Comparison of ENCODE assay signal across 9 cellular contexts in the genomic region with DNA sequence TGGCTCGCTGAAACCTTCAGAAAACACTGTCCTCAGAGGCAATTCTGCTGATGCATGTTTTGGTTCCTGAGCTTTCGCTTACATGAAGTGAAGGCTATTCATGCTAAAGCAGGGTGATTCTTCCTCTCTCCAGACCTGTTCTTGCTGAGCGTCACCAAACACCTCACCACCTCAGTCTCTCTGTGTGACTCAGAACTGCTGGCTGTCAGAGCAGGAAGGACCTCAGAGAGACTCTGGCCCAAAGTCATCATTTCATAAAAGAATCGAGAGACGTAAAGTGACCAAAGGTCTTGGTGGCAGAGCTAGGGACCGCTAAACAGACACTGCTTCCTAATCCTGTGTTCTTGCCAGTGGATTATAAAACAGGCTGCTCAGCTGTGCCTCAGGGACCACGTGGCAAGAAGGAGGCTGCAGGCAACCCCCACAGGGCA.
A peak's percentile ranks its signal among the peaks of the same experiment; 100 is the strongest.
DNase-seq lines count a peak whose midpoint lies in the region; ATAC-seq and TF ChIP-seq lines count a peak whose summit lies in the region.
"Had no signal": no experiment of that assay in that cellular context is flagged by ENCODE, and none has a peak within 500 bp of the region (broad histone marks: within the 10 kb centered on the region; RNA-seq: fewer than 3 reads in every experiment).

No MANE protein-coding gene starts in this region.

- DNase-seq in HT-29 (ENCODE audit: low spot score) (peak; percentile 33), epithelial cell of prostate (ENCODE audit: low read depth, low spot score) (peak; percentile 54), glutamatergic neuron (no peak), sciatic nerve (ENCODE audit: low spot score) (no peak), spleen (no peak)
- DNase-seq: NCI-H2081 treated with DMSO at 0.1 percent for 48 hours, psoas muscle had no signal

- TF ChIP-seq POLR2A in spleen (IDR thresholded peaks at IDR 0.05) = no peak

- H3K9ac ChIP-seq in stomach smooth muscle (ENCODE audit: low read length in 2 of 2) = peak overlapping the region in 1 of 2 donors; percentile 3

- peaks cover 4% of the 10 kb centered on the region for H3K36me3 Mint-ChIP-seq in glutamatergic neuron (ENCODE audit: unreplicated experiment)

- intact Hi-C loops in sciatic nerve (cut with DNase I) = no loop called here
- intact Hi-C loops in spleen (cut with DNase I; ENCODE audit: low total_unique reads) = no loop called here

- no peaks in the 10 kb centered on the region for H3K9me3 ChIP-seq in stomach smooth muscle (ENCODE audit: control insufficient read depth in 2 of 2, low read length in 2 of 2)
- H3K9me3 ChIP-seq in spleen = no peaks in the 10 kb centered on the region
- H3K9me3 ChIP-seq: psoas muscle had no signal

- H3K27ac ChIP-seq in epithelial cell of prostate (peak overlapping the region; percentile 3), stomach smooth muscle (ENCODE audit: low read length) (peak overlapping the region; percentile 37), spleen (peak overlapping the region in 4 of 8 donors; percentile 23 to 74 (median 54))
- H3K27ac ChIP-seq: psoas muscle had no signal

- no peaks in the 10 kb centered on the region for H3K9me3 Mint-ChIP-seq in glutamatergic neuron (ENCODE audit: unreplicated experiment)

- no peak overlapping the region for H3K4me3 ChIP-seq in stomach smooth muscle (ENCODE audit: low read length in 2 of 2)
- no peak overlapping the region for H3K4me3 ChIP-seq in spleen
- H3K4me3 ChIP-seq: psoas muscle had no signal

- TF ChIP-seq CTCF in glutamatergic neuron (IDR thresholded peaks at IDR 0.05; ENCODE audit: partially characterized antibody, unreplicated experiment) = no peak
- no peak for TF ChIP-seq CTCF in spleen (IDR thresholded peaks at IDR 0.05 in 8 of 11, conservative IDR thresholded peaks at IDR 0.05 in 3 of 11)

- ATAC-seq in GM19395 (IDR thresholded peaks at IDR 0.05; ENCODE audit: unreplicated experiment) (peak; percentile 78), sciatic nerve (no peak)

- H3K4me1 Mint-ChIP-seq in glutamatergic neuron (ENCODE audit: low read depth, unreplicated experiment) = no peaks in the 10 kb centered on the region

- WGBS in spleen, 5 donors = 79 to 88% (median 82%) methylated on average over 7 of the region's 7 CpGs

- H3K27me3 Mint-ChIP-seq in glutamatergic neuron (ENCODE audit: unreplicated experiment) = peaks cover 2% of the 10 kb centered on the region

- no peaks in the 10 kb centered on the region for H3K27me3 ChIP-seq in stomach smooth muscle (ENCODE audit: control insufficient read depth in 1 of 2, insufficient read depth in 2 of 2, low read length in 2 of 2)
- no peaks in the 10 kb centered on the region for H3K27me3 ChIP-seq in spleen (replicated peaks in 1 of 7)

- H3K4me3 Mint-ChIP-seq in glutamatergic neuron (ENCODE audit: unreplicated experiment) = no peak overlapping the region

- no peak overlapping the region for H3K27ac Mint-ChIP-seq in glutamatergic neuron (ENCODE audit: unreplicated experiment)

- H3K4me1 ChIP-seq in stomach smooth muscle (ENCODE audit: control insufficient read depth, insufficient read depth, low read length) (peaks cover 32% of the 10 kb centered on the region), spleen (peaks cover 0 to 24% (median 9%) of the 10 kb centered on the region in 6 donors)

- H3K36me3 ChIP-seq in stomach smooth muscle (ENCODE audit: control insufficient read depth in 2 of 2, insufficient read depth in 2 of 2, low read length in 2 of 2) = no peaks in the 10 kb centered on the region
- no peaks in the 10 kb centered on the region for H3K36me3 ChIP-seq in spleen

Comparison
In these comparisons a context has a peak if more than half of its experiments do, and no peak if none do; other contexts are left out.
1. DNase-seq: peak in HT-29 (single experiment) and epithelial cell of prostate (single experiment); none in glutamatergic neuron (single experiment), sciatic nerve (single experiment) and spleen (single experiment).